ENCODE assay signal across 9 cellular contexts in genomic region chr11:95256204-95256819, GRCh38. TPM values are rescaled to one million over a fixed set of nuclear protein-coding genes. Genes with fewer than 3 reads are reported as not detected.
A peak's percentile ranks its signal among the peaks of the same experiment; 100 is the strongest.
DNase-seq lines count a peak whose midpoint lies in the region; ATAC-seq, FAIRE-seq and TF ChIP-seq lines count a peak whose summit lies in the region.
"Had no signal": no experiment of that assay in that cellular context is flagged by ENCODE, and none has a peak within 500 bp of the region (broad histone marks: within the 10 kb centered on the region; RNA-seq: fewer than 3 reads in every experiment).

No MANE protein-coding gene starts in this region.

- no peaks in the 10 kb centered on the region for H3K27me3 Mint-ChIP-seq in activated naive CD8-positive, alpha-beta T cell treated with anti-CD3 and anti-CD28 coated beads for 36 hours
- H3K27me3 Mint-ChIP-seq: central memory CD8-positive, alpha-beta T cell had no signal

- peaks cover 7 to 10% of the 10 kb centered on the region in 2 donors for H3K4me1 ChIP-seq in uterus

- H3K27me3 ChIP-seq in layer of hippocampus (ENCODE audit: control insufficient read depth, insufficient read depth, low read length) (no peaks in the 10 kb centered on the region), uterus (no peaks in the 10 kb centered on the region)

- H3K4me3 Mint-ChIP-seq in activated naive CD8-positive, alpha-beta T cell treated with anti-CD3 and anti-CD28 coated beads for 36 hours = no peak overlapping the region
- H3K4me3 Mint-ChIP-seq: central memory CD8-positive, alpha-beta T cell had no signal

- TF ChIP-seq POLR2A in uterus (IDR thresholded peaks at IDR 0.05) (no peak), H54 (IDR thresholded peaks at IDR 0.05; ENCODE audit: low read depth, low read length) (no peak)

- no peaks in the 10 kb centered on the region for H3K9me3 Mint-ChIP-seq in activated naive CD8-positive, alpha-beta T cell treated with anti-CD3 and anti-CD28 coated beads for 36 hours
- H3K9me3 Mint-ChIP-seq: central memory CD8-positive, alpha-beta T cell had no signal

- H3K4me1 Mint-ChIP-seq in activated naive CD8-positive, alpha-beta T cell treated with anti-CD3 and anti-CD28 coated beads for 36 hours = peaks cover 30% of the 10 kb centered on the region

- peaks cover 2% of the 10 kb centered on the region for H3K36me3 Mint-ChIP-seq in activated naive CD8-positive, alpha-beta T cell treated with anti-CD3 and anti-CD28 coated beads for 36 hours

- H3K27ac Mint-ChIP-seq in activated naive CD8-positive, alpha-beta T cell treated with anti-CD3 and anti-CD28 coated beads for 36 hours = peak overlapping the region; percentile 34

- DNase-seq in left cardiac atrium (no peak), Right ventricle myocardium inferior (ENCODE audit: missing footprints) (no peak), uterus (no peak), mucosa of gallbladder (ENCODE audit: low spot score) (no peak), H54 (ENCODE audit: insufficient read length, low spot score) (no peak), NCI-H446 (lab: John Stamatoyannopoulos, UW) (no peak)
- DNase-seq in activated naive CD8-positive, alpha-beta T cell treated with anti-CD3 and anti-CD28 coated beads for 36 hours = no peak

- intact Hi-C loops in left cardiac atrium (cut with DNase I) = no loop called here
- intact Hi-C loops in Right ventricle myocardium inferior (cut with DNase I) = no loop called here
- intact Hi-C loops in uterus (cut with DNase I; ENCODE audit: low total_unique reads) = no loop called here

- FAIRE-seq in H54 (lab: Jason Lieb, UNC) = no peak

- peak overlapping the region; percentile 14 for H3K27ac ChIP-seq in layer of hippocampus (ENCODE audit: low read depth, low read length)
- H3K27ac ChIP-seq in uterus = peak overlapping the region; percentile 63 to 84

- H3K9me3 ChIP-seq in uterus = no peaks in the 10 kb centered on the region

- no peak for TF ChIP-seq CTCF in uterus (IDR thresholded peaks at IDR 0.05)

- H3K4me3 ChIP-seq in uterus = no peak overlapping the region

- ATAC-seq in left cardiac atrium (peak; percentile 7 to 66), Right ventricle myocardium inferior (no peak)

- no peaks in the 10 kb centered on the region for H3K36me3 ChIP-seq in uterus

RNA-seq across cellular contexts. Expression of gene SESN3, which starts 25.3 kb away (rescaled TPM):
- total RNA-seq in left cardiac atrium = 10 to 100 TPM in 1 of 2 donors, 1 to 10 TPM in 1; 9.0 to 17.2 TPM
- total RNA-seq in Right ventricle myocardium inferior = 6.0 TPM
- total RNA-seq in activated naive CD8-positive, alpha-beta T cell treated with anti-CD3 and anti-CD28 coated beads for 36 hours = 10 to 100 TPM; 16.2 to 16.4 TPM
- total RNA-seq in uterus = 100 to 1,000 TPM in 1 of 4 donors, 10 to 100 TPM in 3; 19.7 to 188 (median 39.3) TPM
- 46.9 TPM for total RNA-seq in mucosa of gallbladder
